ENCODE assay signal across 31 cellular contexts in genomic region chr6:149429427-149430360, GRCh38. TPM values are rescaled to one million over a fixed set of nuclear protein-coding genes. Genes with fewer than 3 reads are reported as not detected.
DNase-seq lines count a peak whose midpoint lies in the region; ATAC-seq and TF ChIP-seq lines count a peak whose summit lies in the region.
"Had no signal": no experiment of that assay in that cellular context is flagged by ENCODE, and none has a peak within 500 bp of the region (broad histone marks: within the 10 kb centered on the region; RNA-seq: fewer than 3 reads in every experiment).

No MANE protein-coding gene starts in this region.

- no peak overlapping the region for H4K8ac ChIP-seq in mesenchymal stem cell (ENCODE audit: low read length)

- H3K4me2 ChIP-seq in DND-41 (ENCODE audit: insufficient read depth, low read length) (no peak overlapping the region), mesenchymal stem cell (ENCODE audit: low read length, poor library complexity, severe bottlenecking) (no peak overlapping the region), Karpas-422 (ENCODE audit: low read depth, low read length, poor library complexity, severe bottlenecking) (no peak overlapping the region)

- H3K4me3 ChIP-seq in A673 (ENCODE audit: low read depth, low read length, poor library complexity, severe bottlenecking) = no peak overlapping the region
- no peak overlapping the region for H3K4me3 ChIP-seq in DND-41 (ENCODE audit: low read depth in 1 of 2, low read length in 2 of 2)
- no peak overlapping the region for H3K4me3 ChIP-seq in mesenchymal stem cell (ENCODE audit: insufficient read depth in 1 of 2, low read depth in 1 of 2, low read length in 2 of 2)
- no peak overlapping the region for H3K4me3 ChIP-seq in Karpas-422 (ENCODE audit: low read length)
- H3K4me3 ChIP-seq: esophagus squamous epithelium, gastroesophageal sphincter, SK-N-MC, testis, uterus had no signal

- H3K9ac ChIP-seq in DND-41 (ENCODE audit: low read depth, low read length) (no peak overlapping the region), mesenchymal stem cell (ENCODE audit: low read length) (no peak overlapping the region), Karpas-422 (ENCODE audit: low read length) (no peak overlapping the region)

- no peak overlapping the region for H3K27ac Mint-ChIP-seq in chondrocyte (ENCODE audit: unreplicated experiment)
- H3K27ac Mint-ChIP-seq: activated naive CD4-positive, alpha-beta T cell treated with anti-CD3 and anti-CD28 coated beads for 36 hours; CD4-positive, alpha-beta T cell; endodermal cell; nephron progenitor cell had no signal

- H4K20me1 ChIP-seq in DND-41 (ENCODE audit: insufficient read depth, low read length) (no peaks in the 10 kb centered on the region), Karpas-422 (ENCODE audit: insufficient read depth, low read depth, low read length) (no peaks in the 10 kb centered on the region)

- no peaks in the 10 kb centered on the region for H3K9me2 ChIP-seq in Karpas-422 (replicated peaks; ENCODE audit: insufficient read depth, low read length)

- no peak overlapping the region for H3K4me3 Mint-ChIP-seq in chondrocyte (ENCODE audit: unreplicated experiment)
- H3K4me3 Mint-ChIP-seq: activated CD4-positive, alpha-beta T cell treated with anti-CD3 and anti-CD28 coated beads, Interleukin-2, amount 10 ng/mL, durations not matched to agents 7 days and 5 days; activated naive CD4-positive, alpha-beta T cell treated with anti-CD3 and anti-CD28 coated beads for 36 hours; activated T-helper 1 cell treated with anti-CD3 and anti-CD28 coated beads, Interleukin-12 subunit alpha, Interleukin-12 subunit beta, Interleukin-2, Interleukin-4 antibody, amounts not matched to agents 30 ng/mL and 10 ng/mL and 1 ng/mL, durations not matched to agents 14 hours and 24 hours and 36 hours; CD4-positive, alpha-beta T cell; endodermal cell; IgD-negative memory B cell; nephron progenitor cell had no signal

- H3K27me3 ChIP-seq in A673 (replicated peaks; ENCODE audit: insufficient read depth, low read depth, low read length, poor library complexity) = no peaks in the 10 kb centered on the region
- no peaks in the 10 kb centered on the region for H3K27me3 ChIP-seq in DND-41 (ENCODE audit: insufficient read depth, low read length, poor library complexity)
- peaks cover 0 to 12% of the 10 kb centered on the region in 2 experiments for H3K27me3 ChIP-seq in mesenchymal stem cell (ENCODE audit: control insufficient read depth in 1 of 2, insufficient read depth in 1 of 2, low read length in 2 of 2)
- H3K27me3 ChIP-seq in Karpas-422 (ENCODE audit: low read length) = no peaks in the 10 kb centered on the region
- H3K27me3 ChIP-seq: gastroesophageal sphincter, testis, uterus had no signal

- H3K23ac ChIP-seq in mesenchymal stem cell (ENCODE audit: low read length in 2 of 2) = no peak overlapping the region

- no peak overlapping the region for H4K91ac ChIP-seq in mesenchymal stem cell (ENCODE audit: low read length)

- no peaks in the 10 kb centered on the region for H3K36me3 Mint-ChIP-seq in chondrocyte (ENCODE audit: low read depth)
- H3K36me3 Mint-ChIP-seq: IgD-negative memory B cell had no signal

- H3K36me3 ChIP-seq in A673 (ENCODE audit: insufficient read depth, low read length, poor library complexity, severe bottlenecking) = no peaks in the 10 kb centered on the region
- H3K36me3 ChIP-seq in DND-41 (ENCODE audit: insufficient read depth, low read length) = no peaks in the 10 kb centered on the region
- H3K36me3 ChIP-seq in mesenchymal stem cell (ENCODE audit: control insufficient read depth in 1 of 2, insufficient read depth in 2 of 2, low read depth in 1 of 2, low read length in 2 of 2) = no peaks in the 10 kb centered on the region
- H3K36me3 ChIP-seq in Karpas-422 (ENCODE audit: insufficient read depth, low read length) = no peaks in the 10 kb centered on the region
- H3K36me3 ChIP-seq: esophagus squamous epithelium, gastroesophageal sphincter, uterus had no signal

- no TSS peak for BruUV-seq in A673 (replicated peaks; lab: Mats Ljungman, UMichigan)

- intact Hi-C loops in A673 (cut with micrococcal nuclease; ENCODE audit: unreplicated experiment) = loop anchor here (5.0 kb wide), 1 partner anchor 88 kb away; no protein-coding TSS in a partner anchor

- WGBS in mesenchymal stem cell = 95% methylated on average over 21 of the region's 26 CpGs

- DNase-seq in A673 (ENCODE audit: low spot score) (peak; percentile 12), DND-41 (peak; percentile 3), chondrocyte (ENCODE audit: low spot score) (no peak), mesenchymal stem cell (no peak), putamen (ENCODE audit: low spot score) (no peak), NCI-H2081 (lab: John Stamatoyannopoulos, UW) (no peak), Karpas-422 (no peak)
- DNase-seq: activated CD4-positive, alpha-beta T cell treated with anti-CD3 and anti-CD28 coated beads, Interleukin-2, amount 10 ng/mL, durations not matched to agents 7 days and 5 days; activated naive CD4-positive, alpha-beta T cell treated with anti-CD3 and anti-CD28 coated beads for 36 hours; amniotic stem cell; CD4-positive, alpha-beta T cell; EL; endodermal cell; esophagus squamous epithelium; hippocampal formation; left colon; mammary epithelial cell; NCI-H2029 treated with DMSO at 0.1 percent for 48 hours; NCI-H226; NCI-H69; nephron progenitor cell; stimulated activated CD4-positive, alpha-beta T cell treated with anti-CD3 and anti-CD28 coated beads, Interleukin-12 subunit alpha, Interleukin-12 subunit beta, amount 100 ng/mL, for 4 hours; stimulated activated CD4-positive, alpha-beta T cell treated with anti-CD3 and anti-CD28 coated beads, Interleukin-4, amount 100 ng/mL, for 1 hour; stimulated activated naive CD4-positive, alpha-beta T cell; testis; uterus had no signal

- CTCF ChIA-PET in A673 (lab: Charles Lee) = no interaction called here

- no peak overlapping the region for H3K14ac ChIP-seq in mesenchymal stem cell (ENCODE audit: low read length in 2 of 2)

- H3K18ac ChIP-seq in mesenchymal stem cell (ENCODE audit: low read depth in 1 of 2, low read length in 2 of 2) = no peak overlapping the region

- no peak overlapping the region for H2AFZ ChIP-seq in DND-41 (ENCODE audit: low read depth, low read length)
- H2AFZ ChIP-seq in mesenchymal stem cell (ENCODE audit: low read depth, low read length) = no peak overlapping the region
- H2AFZ ChIP-seq in Karpas-422 (ENCODE audit: low read length) = no peak overlapping the region

- H3K9me3 ChIP-seq in A673 (ENCODE audit: low read depth, low read length, poor library complexity, severe bottlenecking) (no peaks in the 10 kb centered on the region), DND-41 (ENCODE audit: insufficient read depth, low read length, severe bottlenecking) (no peaks in the 10 kb centered on the region), mesenchymal stem cell (ENCODE audit: control insufficient read depth, low read length) (no peaks in the 10 kb centered on the region), Karpas-422 (ENCODE audit: low read length) (no peaks in the 10 kb centered on the region)
- H3K9me3 ChIP-seq: esophagus squamous epithelium, gastroesophageal sphincter, testis, uterus had no signal

- H3K79me2 ChIP-seq in DND-41 (ENCODE audit: insufficient read depth, low read length) = no peaks in the 10 kb centered on the region
- H3K79me2 ChIP-seq in Karpas-422 (ENCODE audit: low read length) = no peaks in the 10 kb centered on the region

- peak overlapping the region; percentile 47 for H2AK5ac ChIP-seq in mesenchymal stem cell (ENCODE audit: low read length, severe bottlenecking)

- no peak overlapping the region for H2BK15ac ChIP-seq in mesenchymal stem cell (ENCODE audit: low read depth, poor library complexity, severe bottlenecking)

- H3K4me1 ChIP-seq in A673 (ENCODE audit: insufficient read depth, low read length, poor library complexity, severe bottlenecking) = no peaks in the 10 kb centered on the region
- H3K4me1 ChIP-seq in DND-41 (ENCODE audit: insufficient read depth, low read length) = peaks cover 13% of the 10 kb centered on the region
- H3K4me1 ChIP-seq in mesenchymal stem cell (ENCODE audit: control insufficient read depth, insufficient read depth, low read depth, low read length) = peaks cover 4% of the 10 kb centered on the region
- peaks cover 8% of the 10 kb centered on the region for H3K4me1 ChIP-seq in Karpas-422 (ENCODE audit: low read length)
- H3K4me1 ChIP-seq: testis, uterus had no signal

- no peak overlapping the region for H3K27ac ChIP-seq in A673 (ENCODE audit: low read depth, low read length, poor library complexity, severe bottlenecking)
- H3K27ac ChIP-seq in DND-41 (ENCODE audit: low read length) = no peak overlapping the region
- H3K27ac ChIP-seq in mesenchymal stem cell (ENCODE audit: low read length, poor library complexity, severe bottlenecking) = no peak overlapping the region
- H3K27ac ChIP-seq in Karpas-422 (ENCODE audit: low read length) = no peak overlapping the region
- H3K27ac ChIP-seq: esophagus squamous epithelium, gastroesophageal sphincter, SK-N-MC, testis, uterus had no signal

- H3K9me3 Mint-ChIP-seq in chondrocyte (ENCODE audit: low read depth) = no peaks in the 10 kb centered on the region
- H3K9me3 Mint-ChIP-seq: activated CD4-positive, alpha-beta T cell treated with anti-CD3 and anti-CD28 coated beads, Interleukin-2, amount 10 ng/mL, durations not matched to agents 7 days and 5 days; activated naive CD4-positive, alpha-beta T cell treated with anti-CD3 and anti-CD28 coated beads for 36 hours; activated T-helper 1 cell treated with anti-CD3 and anti-CD28 coated beads, Interleukin-12 subunit alpha, Interleukin-12 subunit beta, Interleukin-2, Interleukin-4 antibody, amounts not matched to agents 30 ng/mL and 10 ng/mL and 1 ng/mL, durations not matched to agents 14 hours and 24 hours and 36 hours; CD4-positive, alpha-beta T cell; endodermal cell; IgD-negative memory B cell; nephron progenitor cell had no signal

- peak overlapping the region in 1 of 2 experiments; percentile 21 for H2BK12ac ChIP-seq in mesenchymal stem cell (ENCODE audit: low read length in 2 of 2)

- no peaks in the 10 kb centered on the region for H3K79me1 ChIP-seq in mesenchymal stem cell (replicated peaks; ENCODE audit: low read length, poor library complexity, severe bottlenecking)

- no peak overlapping the region for H2BK5ac ChIP-seq in mesenchymal stem cell (ENCODE audit: low read depth, low read length, poor library complexity, severe bottlenecking)

- peak; percentile 24; the same call in 1 of the 2 replicates for TF ChIP-seq CTCF in A673 (conservative IDR thresholded peaks at IDR 0.05; ENCODE audit: low read depth, low read length)
- no peak for TF ChIP-seq CTCF in DND-41 (IDR thresholded peaks at IDR 0.05; ENCODE audit: borderline replicate concordance, extremely low read depth, low read length, poor library complexity, severe bottlenecking)
- TF ChIP-seq CTCF in chondrocyte (IDR thresholded peaks at IDR 0.05) = peak; percentile 64

- H3K27me3 Mint-ChIP-seq in chondrocyte (ENCODE audit: low read depth) = no peaks in the 10 kb centered on the region
- H3K27me3 Mint-ChIP-seq: activated CD4-positive, alpha-beta T cell treated with anti-CD3 and anti-CD28 coated beads, Interleukin-2, amount 10 ng/mL, durations not matched to agents 7 days and 5 days; CD4-positive, alpha-beta T cell had no signal

- ATAC-seq in DND-41 (ENCODE audit: insufficient read depth, low read depth) = no peak
- ATAC-seq: gastroesophageal sphincter, left colon, sciatic nerve had no signal

- POLR2A ChIA-PET in A673 (lab: Charles Lee; ENCODE audit: low non-redundant PET) = no interaction called here

- no peak overlapping the region for H3K4ac ChIP-seq in mesenchymal stem cell (ENCODE audit: low read depth in 1 of 2, low read length in 2 of 2)

- H3K4me1 Mint-ChIP-seq in chondrocyte (ENCODE audit: low read depth) = peaks cover 3% of the 10 kb centered on the region
- H3K4me1 Mint-ChIP-seq: endodermal cell had no signal

- H2BK120ac ChIP-seq in mesenchymal stem cell (ENCODE audit: low read depth, low read length) = no peak overlapping the region

RNA-seq across cellular contexts. Expression of gene SUMO4, which starts 29.6 kb away (rescaled TPM):
- total RNA-seq in A673 (2021) (1.9 and 2.8 TPM in 2 replicates), chondrocyte (1.1 to 2.8 TPM (median 1.5 TPM) in 3 replicates)
- 0.14 TPM for polyA plus RNA-seq in mesenchymal stem cell (2013, experiment 1 of 2)
- polyA plus RNA-seq in mesenchymal stem cell (2013, experiment 2 of 2) = 0.11 TPM
- 2.2 and 2.4 TPM in 2 replicates for total RNA-seq in Karpas-422 (2014; rRNA removed; shearing (Covaris generic); ENCODE audit: low replicate concordance)

RNA-seq across cellular contexts. Expression of gene ZC3H12D, which starts 55.1 kb away (rescaled TPM):
- total RNA-seq in A673 (2021) = 0.30 and 0.33 TPM in 2 replicates
- total RNA-seq in chondrocyte = 0.25 to 0.39 TPM in 2 of 3 replicates, not detected in the other
- polyA plus RNA-seq in mesenchymal stem cell (2013, experiment 1 of 2) = 0.04 TPM
- polyA plus RNA-seq in mesenchymal stem cell (2013, experiment 2 of 2) = 0.04 TPM
- total RNA-seq in Karpas-422 (2014; rRNA removed; shearing (Covaris generic); ENCODE audit: low replicate concordance) = 71.0 and 92.0 TPM in 2 replicates

Comparison
In these comparisons a context has a peak if more than half of its experiments do, and no peak if none do; other contexts are left out.
1. DNase-seq: peak in A673 (single experiment) and DND-41 (single experiment); none in chondrocyte (single experiment), mesenchymal stem cell (single experiment), putamen (single experiment), NCI-H2081 (0 of 2) and Karpas-422 (single experiment).
2. RNA of gene ZC3H12D, which starts 55.1 kb away (total RNA-seq): 71.0 to 92.0 TPM in Karpas-422; 0.30 to 0.33 TPM in A673 and 0.25 to 0.39 TPM in chondrocyte; every median in the first group is over 10 times any median in the second.